Comparison of ENCODE assay signal across 7 cellular contexts in the genomic region with DNA sequence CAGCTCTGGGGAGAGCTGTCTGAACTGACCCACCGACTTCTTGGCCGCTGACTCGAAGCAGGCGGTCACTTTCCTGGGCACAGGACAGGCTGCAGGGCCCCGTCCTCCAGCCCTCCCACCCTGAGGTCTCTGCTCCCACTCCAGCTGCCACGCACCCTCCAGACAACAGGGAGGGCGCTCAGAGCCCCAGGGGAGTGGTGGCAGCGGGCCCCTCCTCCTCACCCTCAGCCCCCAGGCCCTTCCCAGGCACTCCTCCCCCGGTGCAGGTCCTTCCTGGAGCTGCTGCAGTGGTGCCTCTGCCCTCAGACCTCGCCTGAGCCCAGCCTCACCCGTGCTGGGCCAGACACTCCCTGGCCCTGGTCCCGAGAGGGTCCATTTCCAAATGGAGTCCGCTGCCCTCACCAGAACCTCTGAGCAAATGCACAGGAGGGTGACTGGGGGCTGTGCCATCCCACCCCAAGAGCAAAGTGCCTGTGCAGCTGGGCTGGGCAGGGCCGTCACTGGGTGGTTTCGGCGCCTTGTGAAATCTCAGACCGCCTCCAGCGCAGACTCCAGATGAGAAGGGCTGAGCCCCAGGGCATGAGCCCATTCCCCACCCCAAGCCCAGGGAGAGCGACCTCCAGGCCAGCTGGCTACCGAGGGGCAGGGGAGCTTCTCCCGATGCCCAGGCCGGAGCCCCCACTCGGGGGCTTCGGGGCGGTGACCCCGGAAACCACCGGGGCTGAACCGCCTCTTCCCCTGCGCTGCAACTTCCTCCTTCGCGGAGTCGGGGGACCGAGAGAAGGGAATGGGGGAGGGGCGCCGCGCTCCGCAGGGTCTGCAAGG. TPM values are rescaled to one million over a fixed set of nuclear protein-coding genes. Genes with fewer than 3 reads are reported as not detected.
DNase-seq lines count a peak whose midpoint lies in the region; ATAC-seq and TF ChIP-seq lines count a peak whose summit lies in the region.

No MANE protein-coding gene starts in this region.

- no peaks in the 10 kb centered on the region for H3K27me3 ChIP-seq in OCI-LY1 (ENCODE audit: insufficient read depth, low read length)
- H3K27me3 ChIP-seq in lower lobe of right lung (ENCODE audit: low read depth): no peaks in the 10 kb centered on the region
- H3K27me3 ChIP-seq in thoracic aorta (replicated peaks; ENCODE audit: insufficient read depth): no peaks in the 10 kb centered on the region

- H3K36me3 ChIP-seq in OCI-LY1 (ENCODE audit: insufficient read depth, low read length): peaks cover 79% of the 10 kb centered on the region
- peaks cover 31% of the 10 kb centered on the region for H3K36me3 ChIP-seq in lower lobe of right lung
- peaks cover 11% of the 10 kb centered on the region for H3K36me3 ChIP-seq in thoracic aorta

- no peaks in the 10 kb centered on the region for H3K9me3 ChIP-seq in OCI-LY1 (ENCODE audit: low read length)
- no peaks in the 10 kb centered on the region for H3K9me3 ChIP-seq in lower lobe of right lung
- no peaks in the 10 kb centered on the region for H3K9me3 ChIP-seq in thoracic aorta

- H2AFZ ChIP-seq in OCI-LY1 (ENCODE audit: low read length): no peak overlapping the region

- H3F3A ChIP-seq in OCI-LY1 (ENCODE audit: insufficient read depth, low read length): no peaks in the 10 kb centered on the region

- intact Hi-C loops in lower lobe of right lung (cut with DNase I): no loop called here

- H3K9ac ChIP-seq in OCI-LY1 (ENCODE audit: low read length): peak overlapping the region; percentile 96

- H3K9me2 ChIP-seq in OCI-LY1 (ENCODE audit: low read depth, low read length): no peaks in the 10 kb centered on the region

- H3K27ac ChIP-seq in OCI-LY1 (ENCODE audit: low read depth, low read length, poor library complexity, severe bottlenecking) (peak overlapping the region; percentile 95), lower lobe of right lung (peak overlapping the region; percentile 90), thoracic aorta (peak overlapping the region in 1 of 2 donors; percentile 39)

- H3K4me3 ChIP-seq in OCI-LY1 (ENCODE audit: low read depth, low read length, poor library complexity, severe bottlenecking): peak overlapping the region; percentile 94
- peak overlapping the region; percentile 91 for H3K4me3 ChIP-seq in lower lobe of right lung
- peak overlapping the region; percentile 74 for H3K4me3 ChIP-seq in thoracic aorta

- H4K20me1 ChIP-seq in OCI-LY1 (ENCODE audit: insufficient read depth, low read length): no peaks in the 10 kb centered on the region

- no peak for TF ChIP-seq CTCF in OCI-LY1 (IDR thresholded peaks at IDR 0.05; ENCODE audit: low read length)
- TF ChIP-seq CTCF in lower lobe of right lung (IDR thresholded peaks at IDR 0.05): no peak
- no peak for TF ChIP-seq CTCF in thoracic aorta (IDR thresholded peaks at IDR 0.05)

- peaks cover 36% of the 10 kb centered on the region for H3K4me1 ChIP-seq in OCI-LY1 (ENCODE audit: insufficient read depth, low read length, severe bottlenecking)
- H3K4me1 ChIP-seq in lower lobe of right lung: peaks cover 29% of the 10 kb centered on the region
- H3K4me1 ChIP-seq in thoracic aorta (ENCODE audit: control insufficient read depth in 1 of 2, low read depth in 2 of 2): peaks cover 7 to 15% of the 10 kb centered on the region in 2 donors

- DNase-seq in central memory CD4-positive, alpha-beta T cell: peak; percentile 37
- DNase-seq in lower lobe of right lung (peak; percentile 79), thoracic aorta (ENCODE audit: low spot score) (no peak), HCEC 1CT (no peak)

- no peaks in the 10 kb centered on the region for H3K79me2 ChIP-seq in OCI-LY1 (ENCODE audit: insufficient read depth, low read length)

- peak; percentile 14 for ATAC-seq in GM18502 (IDR thresholded peaks at IDR 0.05; ENCODE audit: poor library complexity, unreplicated experiment)
- peak; percentile 16 for ATAC-seq in HG02642 (IDR thresholded peaks at IDR 0.05; ENCODE audit: poor library complexity, unreplicated experiment)
- ATAC-seq in lower lobe of right lung: peak; percentile 60 to 61
- no peak for ATAC-seq in thoracic aorta (ENCODE audit: insufficient number of reproducible peaks, low FRiP score, low read depth)

- H3K4me2 ChIP-seq in OCI-LY1 (ENCODE audit: low read length): peak overlapping the region; percentile 96

RNA-seq across cellular contexts. Expression of gene CYBA, which starts 0.7 kb away (rescaled TPM):
- 371 TPM for total RNA-seq in lower lobe of right lung
- total RNA-seq in thoracic aorta: 100 to 1,000 TPM; 169 to 295 TPM

RNA-seq across cellular contexts. Expression of gene IL17C, which starts 11.8 kb away (rescaled TPM):
- total RNA-seq in lower lobe of right lung (not detected), thoracic aorta (under 1 TPM in 1 of 2 donors, not detected in 1; 0.92 TPM)

RNA-seq across cellular contexts. Expression of gene MVD, which starts 12.8 kb away (rescaled TPM):
- total RNA-seq in lower lobe of right lung (71.8 TPM), thoracic aorta (10 to 100 TPM; 22.4 to 38.9 TPM)

RNA-seq across cellular contexts. Expression of gene SNAI3, which starts 36.2 kb away (rescaled TPM):
- 6.1 TPM for total RNA-seq in lower lobe of right lung
- total RNA-seq in thoracic aorta: under 1 TPM in 1 of 2 donors, not detected in 1; 0.27 TPM

RNA-seq across cellular contexts. Expression of gene RNF166, which starts 56.1 kb away (rescaled TPM):
- total RNA-seq in lower lobe of right lung (61.9 TPM), thoracic aorta (10 to 100 TPM; 20.7 to 36.6 TPM)

Comparison
In these comparisons a context has a peak if more than half of its experiments do, and no peak if none do; other contexts are left out.
1. DNase-seq: peak in central memory CD4-positive, alpha-beta T cell (single experiment) and lower lobe of right lung (single experiment); none in thoracic aorta (single experiment) and HCEC 1CT (single experiment).
2. Peak in every context shown above with its lines, with median percentiles within 50 percentile points of each other: H3K4me3 ChIP-seq.